Comparison of ENCODE assay signal across 19 cellular contexts in genomic region chr7:151121380-151122170, GRCh38. TPM values are rescaled to one million over a fixed set of nuclear protein-coding genes. Genes with fewer than 3 reads are reported as not detected.
DNase-seq lines count a peak whose midpoint lies in the region; ATAC-seq, FAIRE-seq and TF ChIP-seq lines count a peak whose summit lies in the region.
"Had no signal": no experiment of that assay in that cellular context is flagged by ENCODE, and none has a peak within 500 bp of the region (broad histone marks: within the 10 kb centered on the region; RNA-seq: fewer than 3 reads in every experiment).

No MANE protein-coding gene starts in this region.

- DNase-seq in HFFc6 (no peak), RWPE1 (ENCODE audit: low spot score) (no peak), glutamatergic neuron (no peak), NCI-H2171 (lab: John Stamatoyannopoulos, UW) (no peak), urothelium cell line (ENCODE audit: low spot score) (no peak)
- DNase-seq in central memory CD8-positive, alpha-beta T cell (ENCODE audit: low spot score in 2 of 2), result no peak
- DNase-seq: BE2C, DMS79 treated with DMSO at 0.1 percent for 48 hours, EL, GOT3, H9, KG1 had no signal

- H3K36me3 Mint-ChIP-seq in HFFc6 (ENCODE audit: low read depth), result peaks cover 29% of the 10 kb centered on the region
- H3K36me3 Mint-ChIP-seq in central memory CD8-positive, alpha-beta T cell (ENCODE audit: insufficient read depth), result peaks cover 11% of the 10 kb centered on the region
- no peaks in the 10 kb centered on the region for H3K36me3 Mint-ChIP-seq in glutamatergic neuron (ENCODE audit: unreplicated experiment)

- FAIRE-seq in urothelium cell line (lab: Jason Lieb, UNC), result no peak
- FAIRE-seq: A549, G401.6 had no signal

- H3K27ac Mint-ChIP-seq in HFFc6 (peak overlapping the region; percentile 19; the same call in 1 of the 2 replicates), glutamatergic neuron (ENCODE audit: unreplicated experiment) (peak overlapping the region; percentile 22)
- H3K27ac Mint-ChIP-seq in central memory CD8-positive, alpha-beta T cell (ENCODE audit: low read depth), result peak overlapping the region; percentile 60

- CTCF ChIA-PET in RWPE1 (lab: Yijun Ruan, JAX), result no interaction called here

- H3K27ac ChIP-seq in RWPE1, result peak overlapping the region; percentile 91
- H3K27ac ChIP-seq: A549, C4-2B, HL-60 had no signal

- H3K27me3 Mint-ChIP-seq in HFFc6 (ENCODE audit: insufficient read depth) (peaks cover 4% of the 10 kb centered on the region), glutamatergic neuron (ENCODE audit: unreplicated experiment) (peaks cover 22% of the 10 kb centered on the region)
- H3K27me3 Mint-ChIP-seq in central memory CD8-positive, alpha-beta T cell, result no peaks in the 10 kb centered on the region
- H3K27me3 Mint-ChIP-seq: CD4-positive, alpha-beta memory T cell had no signal

- no peaks in the 10 kb centered on the region for H3K9me3 Mint-ChIP-seq in HFFc6
- H3K9me3 Mint-ChIP-seq in central memory CD8-positive, alpha-beta T cell, result no peaks in the 10 kb centered on the region
- H3K9me3 Mint-ChIP-seq in glutamatergic neuron (ENCODE audit: unreplicated experiment), result peaks cover 25% of the 10 kb centered on the region
- H3K9me3 Mint-ChIP-seq: H9 had no signal

- H3K4me3 Mint-ChIP-seq in HFFc6, result no peak overlapping the region
- H3K4me3 Mint-ChIP-seq in central memory CD8-positive, alpha-beta T cell, result no peak overlapping the region
- no peak overlapping the region for H3K4me3 Mint-ChIP-seq in glutamatergic neuron (ENCODE audit: unreplicated experiment)
- H3K4me3 Mint-ChIP-seq: CD4-positive, alpha-beta memory T cell; H9 had no signal

- H3K4me1 Mint-ChIP-seq in HFFc6 (ENCODE audit: low read depth) (peaks cover 5% of the 10 kb centered on the region; the same call in 1 of the 2 replicates), glutamatergic neuron (ENCODE audit: low read depth, unreplicated experiment) (peaks cover 19% of the 10 kb centered on the region)
- H3K4me1 Mint-ChIP-seq in central memory CD8-positive, alpha-beta T cell, result peaks cover 24% of the 10 kb centered on the region

- TF ChIP-seq CTCF in HFFc6 (IDR thresholded peaks at IDR 0.05) (no peak), RWPE1 (conservative IDR thresholded peaks at IDR 0.05; ENCODE audit: low read depth) (no peak), glutamatergic neuron (IDR thresholded peaks at IDR 0.05; ENCODE audit: partially characterized antibody, unreplicated experiment) (no peak)

- no peak for ATAC-seq in central memory CD8-positive, alpha-beta T cell (replicated peaks; ENCODE audit: extremely low read depth, poor library complexity, severe bottlenecking)
- ATAC-seq in HG02763 (IDR thresholded peaks at IDR 0.05; ENCODE audit: unreplicated experiment), result no peak
- no peak for ATAC-seq in GM19035 (IDR thresholded peaks at IDR 0.05; ENCODE audit: unreplicated experiment)
- ATAC-seq: A549 had no signal

- POLR2A ChIA-PET in RWPE1 (lab: Yijun Ruan, JAX; ENCODE audit: low non-redundant PET), result no interaction called here

RNA-seq across cellular contexts. Expression of gene AGAP3, which starts 35.3 kb away (rescaled TPM):
- 100 to 1,000 TPM in 1 of 6 experiments, 10 to 100 TPM in 5; 73.3 to 104 (median 82.2) TPM for total RNA-seq in HFFc6 (2021; fragmentation: NEBNext Ultra II Directional; extraction: Animal tissue kit (Norgen Biotek cat#: 25700))
- total RNA-seq in glutamatergic neuron (ENCODE audit: unreplicated experiment), result 406 TPM

RNA-seq across cellular contexts. Expression of gene TMUB1, which starts 38.3 kb away (rescaled TPM):
- total RNA-seq in HFFc6 (2021; fragmentation: NEBNext Ultra II Directional; extraction: Animal tissue kit (Norgen Biotek cat#: 25700)), result 10 to 100 TPM; 44.0 to 57.8 (median 51.9) TPM
- total RNA-seq in glutamatergic neuron (ENCODE audit: unreplicated experiment), result 45.7 TPM

RNA-seq across cellular contexts. Expression of gene FASTK, which starts 41.0 kb away (rescaled TPM):
- 10 to 100 TPM; 83.8 to 97.0 (median 92.4) TPM for total RNA-seq in HFFc6 (2021; fragmentation: NEBNext Ultra II Directional; extraction: Animal tissue kit (Norgen Biotek cat#: 25700))
- total RNA-seq in glutamatergic neuron (ENCODE audit: unreplicated experiment), result 64.7 TPM

RNA-seq across cellular contexts. Expression of gene GBX1, which starts 45.9 kb away (rescaled TPM):
- total RNA-seq in HFFc6 (2021; fragmentation: NEBNext Ultra II Directional; extraction: Animal tissue kit (Norgen Biotek cat#: 25700)), result not detected
- total RNA-seq in glutamatergic neuron (ENCODE audit: unreplicated experiment), result not detected
- total RNA-seq: CD4-positive, alpha-beta memory T cell; H9 had no signal
